18 cellular contexts compared by ENCODE assay signal in the genomic region with DNA sequence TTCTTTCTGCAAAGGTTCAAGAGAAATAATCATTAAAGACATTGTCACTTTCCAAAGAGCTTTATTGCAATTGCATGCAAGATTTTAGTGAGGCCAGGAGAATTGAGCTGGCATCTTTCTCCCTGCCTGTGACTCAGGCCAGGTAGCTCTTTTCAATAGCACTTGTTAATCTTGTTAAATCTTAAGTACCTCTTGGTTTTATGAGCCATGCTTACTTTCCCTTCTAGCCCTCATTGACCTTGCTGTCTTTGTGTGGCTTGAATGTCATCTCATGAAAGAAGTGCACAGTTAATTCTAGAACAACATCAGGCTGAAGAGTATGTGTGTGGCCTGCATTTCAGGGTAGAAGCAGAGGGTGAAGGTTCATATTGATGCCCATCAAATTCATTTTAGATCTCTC.
"Had no signal": no experiment of that assay in that cellular context is flagged by ENCODE, and none has a peak within 500 bp of the region (broad histone marks: within the 10 kb centered on the region; RNA-seq: fewer than 3 reads in every experiment).

No MANE protein-coding gene starts in this region.

- H3K27ac Mint-ChIP-seq: activated naive CD8-positive, alpha-beta T cell treated with anti-CD3 and anti-CD28 coated beads for 36 hours; activated T-helper 1 cell treated with anti-CD3 and anti-CD28 coated beads, Interleukin-12 subunit alpha, Interleukin-12 subunit beta, Interleukin-2, Interleukin-4 antibody, amounts not matched to agents 30 ng/mL and 10 ng/mL and 1 ng/mL, durations not matched to agents 14 hours and 24 hours and 36 hours; dendritic cell treated with granulocyte-macrophage colony-stimulating factor and Interleukin-4, amounts not matched to agents 40 ng/mL and 50 ng/mL, for 4 days; stimulated activated memory B cell treated with anti-CD40 and anti-IgM and Interleukin-4, amounts not matched to agents 10 μg/mL and 1 μg/mL and 100 μg/mL, for 72 hours had no signal

- H3K36me3 ChIP-seq: sigmoid colon, thoracic aorta had no signal

- H3K4me3 Mint-ChIP-seq: activated naive CD8-positive, alpha-beta T cell treated with anti-CD3 and anti-CD28 coated beads for 36 hours; activated T-helper 1 cell treated with anti-CD3 and anti-CD28 coated beads, Interleukin-12 subunit alpha, Interleukin-12 subunit beta, Interleukin-2, Interleukin-4 antibody, amounts not matched to agents 30 ng/mL and 10 ng/mL and 1 ng/mL, durations not matched to agents 14 hours and 24 hours and 36 hours; dendritic cell treated with granulocyte-macrophage colony-stimulating factor and Interleukin-4, amounts not matched to agents 40 ng/mL and 50 ng/mL, for 4 days; stimulated activated memory B cell treated with anti-CD40 and anti-IgM and Interleukin-4, amounts not matched to agents 10 μg/mL and 1 μg/mL and 100 μg/mL, for 72 hours had no signal

- H3K9me3 ChIP-seq: sigmoid colon, thoracic aorta had no signal

- H3K4me1 Mint-ChIP-seq: activated naive CD8-positive, alpha-beta T cell treated with anti-CD3 and anti-CD28 coated beads for 36 hours; stimulated activated memory B cell treated with anti-CD40 and anti-IgM and Interleukin-4, amounts not matched to agents 10 μg/mL and 1 μg/mL and 100 μg/mL, for 72 hours had no signal

- H3K4me1 ChIP-seq: sigmoid colon had no signal

- H3K27me3 ChIP-seq: sigmoid colon had no signal

- H3K4me3 ChIP-seq: hepatocyte, sigmoid colon, thoracic aorta had no signal

- DNase-seq: activated CD4-positive, alpha-beta T cell treated with anti-CD3 and anti-CD28 coated beads for 1 hour; activated naive CD8-positive, alpha-beta T cell treated with anti-CD3 and anti-CD28 coated beads for 36 hours; amniotic stem cell; effector CD8-positive, alpha-beta T cell; foreskin fibroblast; left cardiac atrium; mammary epithelial cell; occipital lobe; posterior cingulate gyrus; sigmoid colon; stimulated activated CD4-positive, alpha-beta T cell treated with anti-CD3 and anti-CD28 coated beads, Interleukin-4, amount 100 ng/mL, for 24 hours; T-helper 2 cell had no signal

- H3K9me3 Mint-ChIP-seq: activated naive CD8-positive, alpha-beta T cell treated with anti-CD3 and anti-CD28 coated beads for 36 hours; activated T-helper 1 cell treated with anti-CD3 and anti-CD28 coated beads, Interleukin-12 subunit alpha, Interleukin-12 subunit beta, Interleukin-2, Interleukin-4 antibody, amounts not matched to agents 30 ng/mL and 10 ng/mL and 1 ng/mL, durations not matched to agents 14 hours and 24 hours and 36 hours; dendritic cell treated with granulocyte-macrophage colony-stimulating factor and Interleukin-4, amounts not matched to agents 40 ng/mL and 50 ng/mL, for 4 days; stimulated activated memory B cell treated with anti-CD40 and anti-IgM and Interleukin-4, amounts not matched to agents 10 μg/mL and 1 μg/mL and 100 μg/mL, for 72 hours had no signal

- H3K27ac ChIP-seq: hepatocyte, sigmoid colon, thoracic aorta, VCaP had no signal

- ATAC-seq: left cardiac atrium; stimulated activated memory B cell treated with anti-CD40 and anti-IgM and Interleukin-4, amounts not matched to agents 10 μg/mL and 1 μg/mL and 100 μg/mL, for 72 hours had no signal

- H3K36me3 Mint-ChIP-seq: activated naive CD8-positive, alpha-beta T cell treated with anti-CD3 and anti-CD28 coated beads for 36 hours had no signal
